In genomic region chr1:52663716-52664115, GRCh38 we compare ENCODE assay signal across 15 cellular contexts. TPM values are rescaled to one million over a fixed set of nuclear protein-coding genes. Genes with fewer than 3 reads are reported as not detected.
"Had no signal": no experiment of that assay in that cellular context is flagged by ENCODE, and none has a peak within 500 bp of the region (broad histone marks: within the 10 kb centered on the region; RNA-seq: fewer than 3 reads in every experiment).

No MANE protein-coding gene starts in this region.

- DNase-seq: activated CD4-positive, alpha-beta T cell treated with anti-CD3 and anti-CD28 coated beads, Interleukin-2, amount 10 ng/mL, durations not matched to agents 7 days and 5 days; activated CD8-positive, alpha-beta memory T cell treated with anti-CD3 and anti-CD28 coated beads for 24 hours; effector CD4-positive, alpha-beta T cell; islet precursor cell; left lung; mesenchymal stem cell; retina; tibial artery had no signal

- H3K36me3 ChIP-seq: breast epithelium, left lung, tibial artery, vagina had no signal

- H3K27ac Mint-ChIP-seq: activated CD4-positive, alpha-beta T cell treated with anti-CD3 and anti-CD28 coated beads, Interleukin-2, amount 10 ng/mL, durations not matched to agents 7 days and 5 days; activated T-helper 2 cell treated with anti-CD3 and anti-CD28 coated beads, Interferon-gamma antibody, Interleukin-2, Interleukin-4, amounts not matched to agents 10 μg/mL and 5 μg/mL and 100 μg/mL, durations not matched to agents 14 hours and 24 hours and 36 hours; T-helper 1 cell treated with Interleukin-12 subunit alpha and Interleukin-12 subunit beta and Interleukin-4 antibody, amounts not matched to agents 30 μg/mL and 1 μg/mL, for 36 hours had no signal

- H3K9me3 Mint-ChIP-seq: activated CD4-positive, alpha-beta T cell treated with anti-CD3 and anti-CD28 coated beads, Interleukin-2, amount 10 ng/mL, durations not matched to agents 7 days and 5 days; activated naive CD4-positive, alpha-beta T cell treated with anti-CD3 and anti-CD28 coated beads, Interleukin-2, amount 50 U/mL, for 24 hours; activated T-helper 2 cell treated with anti-CD3 and anti-CD28 coated beads, Interferon-gamma antibody, Interleukin-2, Interleukin-4, amounts not matched to agents 10 μg/mL and 5 μg/mL and 100 μg/mL, durations not matched to agents 14 hours and 24 hours and 36 hours; neural crest cell; T-helper 1 cell treated with Interleukin-12 subunit alpha and Interleukin-12 subunit beta and Interleukin-4 antibody, amounts not matched to agents 30 μg/mL and 1 μg/mL, for 36 hours had no signal

- H3K27me3 ChIP-seq: breast epithelium, left lung, vagina had no signal

- H3K27me3 Mint-ChIP-seq: activated CD4-positive, alpha-beta T cell treated with anti-CD3 and anti-CD28 coated beads, Interleukin-2, amount 10 ng/mL, durations not matched to agents 7 days and 5 days; activated naive CD4-positive, alpha-beta T cell treated with anti-CD3 and anti-CD28 coated beads, Interleukin-2, amount 50 U/mL, for 24 hours had no signal

- H3K9me3 ChIP-seq: breast epithelium, left lung, tibial artery, vagina had no signal

- H3K4me1 ChIP-seq: left lung had no signal

- H3K4me3 Mint-ChIP-seq: activated CD4-positive, alpha-beta T cell treated with anti-CD3 and anti-CD28 coated beads, Interleukin-2, amount 10 ng/mL, durations not matched to agents 7 days and 5 days; activated naive CD4-positive, alpha-beta T cell treated with anti-CD3 and anti-CD28 coated beads, Interleukin-2, amount 50 U/mL, for 24 hours; T-helper 1 cell treated with Interleukin-12 subunit alpha and Interleukin-12 subunit beta and Interleukin-4 antibody, amounts not matched to agents 30 μg/mL and 1 μg/mL, for 36 hours had no signal

- H3K4me3 ChIP-seq: breast epithelium, left lung, tibial artery, vagina had no signal

- H3K27ac ChIP-seq: breast epithelium, left lung, tibial artery, vagina had no signal

RNA-seq across cellular contexts. Expression of gene SHISAL2A, which starts 30.7 kb away (rescaled TPM):
- total RNA-seq: fibroblast of villous mesenchyme had no signal
